1 cellular context compared by ENCODE assay signal in genomic region chr2:188527701-188528100, GRCh38.
TF ChIP-seq lines count a peak whose summit lies in the region.

No MANE protein-coding gene starts in this region.

TF ChIP-seq in IMR-90, 13 proteins besides CTCF, POLR2A, EP300 and RAD21 (continued from another document):
- TF ChIP-seq, protein P1, sequence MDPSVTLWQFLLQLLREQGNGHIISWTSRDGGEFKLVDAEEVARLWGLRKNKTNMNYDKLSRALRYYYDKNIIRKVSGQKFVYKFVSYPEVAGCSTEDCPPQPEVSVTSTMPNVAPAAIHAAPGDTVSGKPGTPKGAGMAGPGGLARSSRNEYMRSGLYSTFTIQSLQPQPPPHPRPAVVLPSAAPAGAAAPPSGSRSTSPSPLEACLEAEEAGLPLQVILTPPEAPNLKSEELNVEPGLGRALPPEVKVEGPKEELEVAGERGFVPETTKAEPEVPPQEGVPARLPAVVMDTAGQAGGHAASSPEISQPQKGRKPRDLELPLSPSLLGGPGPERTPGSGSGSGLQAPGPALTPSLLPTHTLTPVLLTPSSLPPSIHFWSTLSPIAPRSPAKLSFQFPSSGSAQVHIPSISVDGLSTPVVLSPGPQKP (IDR thresholded peaks at IDR 0.05; ENCODE audit: borderline replicate concordance, low read depth, low read length): no peak
- no peak for TF ChIP-seq MAFK (IDR thresholded peaks at IDR 0.05; ENCODE audit: low read depth, low read length)
- TF ChIP-seq MXI1 (IDR thresholded peaks at IDR 0.05; ENCODE audit: borderline replicate concordance, low read depth, low read length): no peak
- TF ChIP-seq RFX5 (IDR thresholded peaks at IDR 0.05; ENCODE audit: low read depth, low read length): no peak
- no peak for TF ChIP-seq MAZ (IDR thresholded peaks at IDR 0.05; ENCODE audit: borderline replicate concordance, low read depth, low read length)
- TF ChIP-seq RCOR1 (IDR thresholded peaks at IDR 0.05; ENCODE audit: insufficient replicate concordance, low read length): no peak
- TF ChIP-seq CEBPB (IDR thresholded peaks at IDR 0.05; ENCODE audit: low read depth, low read length): no peak
- TF ChIP-seq CHD1 (IDR thresholded peaks at IDR 0.05; ENCODE audit: low read depth, low read length): no peak
- no peak for TF ChIP-seq NFE2L2 (IDR thresholded peaks at IDR 0.05; ENCODE audit: low read depth, low read length)
- TF ChIP-seq USF2 (IDR thresholded peaks at IDR 0.05; ENCODE audit: low read depth, low read length): no peak
- no peak for TF ChIP-seq SMC3 (IDR thresholded peaks at IDR 0.05; ENCODE audit: low read depth, low read length)
- no peak for TF ChIP-seq FOS (IDR thresholded peaks at IDR 0.05; ENCODE audit: low read depth, low read length)
